Comparison of ENCODE assay signal across 8 cellular contexts in the genomic region with DNA sequence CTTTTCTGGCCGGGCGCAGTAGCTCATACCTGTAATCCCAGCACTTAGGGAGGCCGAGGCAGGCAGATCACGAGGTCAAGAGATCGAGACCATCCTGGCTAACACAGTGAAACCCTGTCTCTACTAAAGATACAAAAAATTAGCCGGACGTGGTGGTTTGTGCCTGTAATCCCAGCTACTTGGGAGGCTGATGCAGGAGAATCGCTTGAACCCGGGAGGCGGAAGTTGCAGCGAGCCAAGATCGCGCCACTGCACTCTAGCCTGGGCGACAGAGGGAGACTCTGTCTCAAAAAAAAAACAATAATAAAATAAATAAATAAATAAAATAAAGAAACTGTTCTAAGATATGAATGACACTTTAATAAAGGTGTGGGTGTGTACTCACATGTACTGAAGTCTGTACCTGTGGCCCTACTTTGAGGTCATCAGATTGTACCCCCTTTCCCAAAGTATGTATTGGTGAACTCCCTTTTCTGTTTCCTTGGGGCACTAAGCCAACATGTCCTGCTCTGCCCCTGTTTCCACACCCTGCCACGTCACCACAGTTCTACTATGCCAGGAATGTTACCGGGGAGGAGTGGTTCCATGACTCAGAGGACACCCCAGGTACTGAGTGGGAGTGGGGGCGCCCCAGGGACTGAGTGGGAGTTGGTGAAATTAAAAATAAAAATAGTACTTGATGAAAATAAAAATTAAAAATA. TPM values are rescaled to one million over a fixed set of nuclear protein-coding genes. Genes with fewer than 3 reads are reported as not detected.
DNase-seq lines count a peak whose midpoint lies in the region; FAIRE-seq and TF ChIP-seq lines count a peak whose summit lies in the region.
"Not testable (repeated sequence)": the region's sequence is repeated elsewhere in the genome, so short reads cannot be mapped to it uniquely, and the experiment has no call there.

No MANE protein-coding gene starts in this region.

- not testable (repeated sequence) for TF ChIP-seq POLR2A in endothelial cell of umbilical vein (IDR thresholded peaks at IDR 0.05; ENCODE audit: low read depth, low read length); thyroid gland (IDR thresholded peaks at IDR 0.05)

- H3K79me2 ChIP-seq in endothelial cell of umbilical vein (ENCODE audit: control insufficient read depth, insufficient read depth, low read length), result peaks cover 15% of the 10 kb centered on the region

- not testable (repeated sequence) for H3K9me3 Mint-ChIP-seq in activated CD4-positive, alpha-beta memory T cell treated with anti-CD3 and anti-CD28 coated beads for 36 hours

- H3K4me3 Mint-ChIP-seq in activated CD4-positive, alpha-beta memory T cell treated with anti-CD3 and anti-CD28 coated beads for 36 hours, result not testable (repeated sequence)

- peak overlapping the region; percentile 40 for H3K4me3 ChIP-seq in AG10803 (ENCODE audit: low read length)
- peak overlapping the region; percentile 32 for H3K4me3 ChIP-seq in HL-60 (replicated peaks; ENCODE audit: insufficient read depth, low read length)
- H3K4me3 ChIP-seq in endothelial cell of umbilical vein (replicated peaks in 1 of 3; ENCODE audit: insufficient read depth in 1 of 3, low read depth in 1 of 3, low read length in 3 of 3), result peak overlapping the region in 1 of 3 experiments; percentile 31
- not testable (repeated sequence) for H3K4me3 ChIP-seq in thyroid gland (replicated peaks in 1 of 3)

- intact Hi-C loops in activated CD4-positive, alpha-beta memory T cell treated with anti-CD3 and anti-CD28 coated beads for 36 hours (cut with micrococcal nuclease), result loop anchor here (5.0 kb wide), 5 partner anchors 38 to 262 kb away; partner anchors contain the start of genes PI4KB, POGZ, PSMB4 and RFX5
- intact Hi-C loops in endothelial cell of umbilical vein (cut with micrococcal nuclease), result loop anchor here (5.0 to 10.0 kb wide), 2 partner anchors 132 to 960 kb away; partner anchors contain the start of genes ANP32E and PI4KB
- intact Hi-C loops in thyroid gland (cut with DNase I), result loop anchor here (5.0 kb wide), 1 partner anchor 57 kb away; the partner anchor contains the start of gene PSMD4

- H2AFZ ChIP-seq in endothelial cell of umbilical vein (ENCODE audit: low read depth, low read length), result not testable (repeated sequence)

- peak; percentile 82 for FAIRE-seq in RCC 7860 (lab: Jason Lieb, UNC)
- FAIRE-seq in endothelial cell of umbilical vein (lab: Jason Lieb, UNC), result not testable (repeated sequence)

- CTCF ChIA-PET in activated CD4-positive, alpha-beta memory T cell treated with anti-CD3 and anti-CD28 coated beads for 36 hours (lab: Charles Lee), result interaction anchor here (0.6 to 5.4 kb wide), 9 partner anchors 38 to 708 kb away, joined by 3 to 32 read pairs (median 4); partner anchors contain the start of genes PSMD4 and TNFAIP8L2
- CTCF ChIA-PET in endothelial cell of umbilical vein (lab: Charles Lee), result interaction anchor here (0.8 to 3.2 kb wide), 7 partner anchors 33 to 146 kb away, joined by 3 to 45 read pairs (median 5); partner anchors contain the start of gene ZNF687

- H3K9me3 ChIP-seq in endothelial cell of umbilical vein (replicated peaks; ENCODE audit: control insufficient read depth, insufficient read depth, low read length); thyroid gland: not testable (repeated sequence)

- TF ChIP-seq CTCF in AG10803 (conservative IDR thresholded peaks at IDR 0.05; ENCODE audit: low read length); HL-60 (IDR thresholded peaks at IDR 0.05; ENCODE audit: insufficient read depth, low read length); endothelial cell of umbilical vein (IDR thresholded peaks at IDR 0.05; ENCODE audit: extremely low read depth in 1 of 2, insufficient read depth in 1 of 2, low read depth in 1 of 2, low read length in 2 of 2); thyroid gland (IDR thresholded peaks at IDR 0.05): not testable (repeated sequence)

- H3K27me3 Mint-ChIP-seq in activated CD4-positive, alpha-beta memory T cell treated with anti-CD3 and anti-CD28 coated beads for 36 hours, result not testable (repeated sequence)

- H3K4me1 ChIP-seq in endothelial cell of umbilical vein (ENCODE audit: control insufficient read depth, extremely low read depth, insufficient read depth, low read length) (peaks cover 13% of the 10 kb centered on the region), thyroid gland (peaks cover 8 to 15% of the 10 kb centered on the region in 2 donors)

- H3K27ac ChIP-seq in HL-60 (replicated peaks) (peak overlapping the region; percentile 61), endothelial cell of umbilical vein (ENCODE audit: insufficient read depth, low read depth, low read length) (peak overlapping the region; percentile 51)
- not testable (repeated sequence) for H3K27ac ChIP-seq in thyroid gland

- not testable (repeated sequence) for H3K36me3 ChIP-seq in endothelial cell of umbilical vein (ENCODE audit: control insufficient read depth in 2 of 2, extremely low read depth in 1 of 2, insufficient read depth in 2 of 2, low read length in 2 of 2); thyroid gland

- not testable (repeated sequence) for H3K27ac Mint-ChIP-seq in activated CD4-positive, alpha-beta memory T cell treated with anti-CD3 and anti-CD28 coated beads for 36 hours

- WGBS in thyroid gland, 2 donors, result 79 to 85% methylated on average over 17 of the region's 17 CpGs

- BruUV-seq in endothelial cell of umbilical vein (replicated peaks; lab: Mats Ljungman, UMichigan), result not testable (repeated sequence)

- not testable (repeated sequence) for H3K9me1 ChIP-seq in endothelial cell of umbilical vein (replicated peaks; ENCODE audit: control insufficient read depth, extremely low read depth, insufficient read depth, low read length)

- POLR2A ChIA-PET in activated CD4-positive, alpha-beta memory T cell treated with anti-CD3 and anti-CD28 coated beads for 36 hours (lab: Charles Lee), result interaction anchor here (0.6 kb wide), 1 partner anchor 97 kb away, joined by 3 read pairs; no protein-coding TSS in a partner anchor
- POLR2A ChIA-PET in endothelial cell of umbilical vein (lab: Charles Lee), result interaction anchor here (0.7 kb wide), 1 partner anchor 188 kb away, joined by 5 read pairs; no protein-coding TSS in a partner anchor

- H3K9ac ChIP-seq in endothelial cell of umbilical vein (replicated peaks; ENCODE audit: extremely low read depth, insufficient read depth, low read length), result peak overlapping the region; percentile 28

- H3K4me2 ChIP-seq in endothelial cell of umbilical vein (ENCODE audit: insufficient read depth, low read length), result peak overlapping the region; percentile 21

- dilution Hi-C loops in endothelial cell of umbilical vein (cut with MboI; ENCODE audit: extremely low pct_ligation_motif_present, low sequenced_read_pairs), result not testable (repeated sequence)

- DNase-seq in AG10803 (ENCODE audit: low read depth) (peak; percentile 93), HL-60 (ENCODE audit: low read depth in 1 of 2, low spot score in 1 of 2) (peak; percentile 16 to 78), RCC 7860 (ENCODE audit: low spot score) (peak; percentile 94), endothelial cell of umbilical vein (ENCODE audit: low read depth, low spot score) (peak; percentile 50), iPS-NIHi11 (ENCODE audit: low spot score) (peak; percentile 37), nucleus accumbens (lab: John Stamatoyannopoulos, UW) (peak in 29 of 56 donors; percentile 1 to 59 (median 18)), thyroid gland (peak; percentile 55 to 76)
- DNase-seq in activated CD4-positive, alpha-beta memory T cell treated with anti-CD3 and anti-CD28 coated beads for 36 hours, result peak; percentile 33

- H3K4me1 Mint-ChIP-seq in activated CD4-positive, alpha-beta memory T cell treated with anti-CD3 and anti-CD28 coated beads for 36 hours (ENCODE audit: low read depth), result peaks cover 29% of the 10 kb centered on the region

- not testable (repeated sequence) for H3K27me3 ChIP-seq in HL-60 (ENCODE audit: insufficient read depth, poor library complexity, severe bottlenecking); endothelial cell of umbilical vein (ENCODE audit: control insufficient read depth in 2 of 2, insufficient read depth in 2 of 2, low read length in 2 of 2); thyroid gland

- peaks cover 15% of the 10 kb centered on the region for H3K36me3 Mint-ChIP-seq in activated CD4-positive, alpha-beta memory T cell treated with anti-CD3 and anti-CD28 coated beads for 36 hours

- not testable (repeated sequence) for H4K20me1 ChIP-seq in endothelial cell of umbilical vein (replicated peaks; ENCODE audit: control insufficient read depth, extremely low read depth, insufficient read depth, low read length)

RNA-seq across cellular contexts. Expression of gene PIP5K1A, which starts 3.3 kb away (rescaled TPM):
- total RNA-seq in activated CD4-positive, alpha-beta memory T cell treated with anti-CD3 and anti-CD28 coated beads for 36 hours, result 10 to 100 TPM; 78.6 to 84.3 TPM
- 72.1 and 77.0 TPM in 2 replicates for total RNA-seq in endothelial cell of umbilical vein
- polyA plus RNA-seq in endothelial cell of umbilical vein, result 79.3 and 89.2 TPM in 2 replicates
- 78.7 and 87.8 TPM in 2 replicates for polyA plus RNA-seq in endothelial cell of umbilical vein (2011; cell fraction: cytosol; rRNA removed)
- polyA plus RNA-seq in endothelial cell of umbilical vein (2011; cell fraction: nucleus; rRNA removed), result 172 and 179 TPM in 2 replicates
- polyA plus RNA-seq in endothelial cell of umbilical vein (2012), result 38.5 and 45.5 TPM in 2 replicates
- 208 and 246 TPM in 2 replicates for polyA minus RNA-seq in endothelial cell of umbilical vein
- 70.9 TPM for polyA minus RNA-seq in endothelial cell of umbilical vein (2011; cell fraction: cytosol; rRNA and poly(A)+ RNA removed)
- polyA minus RNA-seq in endothelial cell of umbilical vein (2011; cell fraction: nucleus; rRNA and poly(A)+ RNA removed), result 120 and 175 TPM in 2 replicates
- total RNA-seq in thyroid gland, result 10 to 100 TPM; 53.4 to 74.5 (median 57.8) TPM

RNA-seq across cellular contexts. Expression of gene VPS72, which starts 5.0 kb away (rescaled TPM):
- total RNA-seq in activated CD4-positive, alpha-beta memory T cell treated with anti-CD3 and anti-CD28 coated beads for 36 hours, result 10 to 100 TPM; 77.6 to 80.4 TPM
- total RNA-seq in endothelial cell of umbilical vein, result 83.1 and 85.2 TPM in 2 replicates
- 73.1 and 76.2 TPM in 2 replicates for polyA plus RNA-seq in endothelial cell of umbilical vein
- polyA plus RNA-seq in endothelial cell of umbilical vein (2011; cell fraction: cytosol; rRNA removed), result 77.7 and 86.8 TPM in 2 replicates
- 34.5 and 49.7 TPM in 2 replicates for polyA plus RNA-seq in endothelial cell of umbilical vein (2011; cell fraction: nucleus; rRNA removed)
- polyA plus RNA-seq in endothelial cell of umbilical vein (2012), result 53.1 and 53.4 TPM in 2 replicates
- polyA minus RNA-seq in endothelial cell of umbilical vein, result 29.1 and 35.4 TPM in 2 replicates
- 33.5 TPM for polyA minus RNA-seq in endothelial cell of umbilical vein (2011; cell fraction: cytosol; rRNA and poly(A)+ RNA removed)
- polyA minus RNA-seq in endothelial cell of umbilical vein (2011; cell fraction: nucleus; rRNA and poly(A)+ RNA removed), result 6.3 and 11.4 TPM in 2 replicates
- total RNA-seq in thyroid gland, result 10 to 100 TPM; 36.9 to 47.5 (median 39.9) TPM

RNA-seq across cellular contexts. Expression of gene TMOD4, which starts 19.3 kb away (rescaled TPM):
- total RNA-seq in activated CD4-positive, alpha-beta memory T cell treated with anti-CD3 and anti-CD28 coated beads for 36 hours, result 1 to 10 TPM; 1.7 to 2.7 TPM
- total RNA-seq in endothelial cell of umbilical vein (1.4 TPM in 2 replicates), thyroid gland (not detected)
- 0.22 TPM in 1 of 2 replicates, not detected in the other for polyA plus RNA-seq in endothelial cell of umbilical vein
- polyA plus RNA-seq in endothelial cell of umbilical vein (2011; cell fraction: cytosol; rRNA removed), result 0.09 and 0.31 TPM in 2 replicates
- polyA plus RNA-seq in endothelial cell of umbilical vein (2011; cell fraction: nucleus; rRNA removed), result 0.80 and 0.88 TPM in 2 replicates
- 0.50 TPM in 1 of 2 replicates, not detected in the other for polyA plus RNA-seq in endothelial cell of umbilical vein (2012)
- polyA minus RNA-seq in endothelial cell of umbilical vein, result not detected in 2 replicates
- not detected for polyA minus RNA-seq in endothelial cell of umbilical vein (2011; cell fraction: cytosol; rRNA and poly(A)+ RNA removed)
- polyA minus RNA-seq in endothelial cell of umbilical vein (2011; cell fraction: nucleus; rRNA and poly(A)+ RNA removed), result not detected in 2 replicates

RNA-seq across cellular contexts. Expression of gene SCNM1, which starts 29.1 kb away (rescaled TPM):
- 10 to 100 TPM; 67.5 to 67.8 TPM for total RNA-seq in activated CD4-positive, alpha-beta memory T cell treated with anti-CD3 and anti-CD28 coated beads for 36 hours
- total RNA-seq in endothelial cell of umbilical vein (43.1 and 49.0 TPM in 2 replicates), thyroid gland (10 to 100 TPM; 13.2 to 44.5 (median 24.5) TPM)
- polyA plus RNA-seq in endothelial cell of umbilical vein, result 14.1 and 17.3 TPM in 2 replicates
- polyA plus RNA-seq in endothelial cell of umbilical vein (2011; cell fraction: cytosol; rRNA removed), result 31.1 and 32.7 TPM in 2 replicates
- 48.2 and 52.9 TPM in 2 replicates for polyA plus RNA-seq in endothelial cell of umbilical vein (2011; cell fraction: nucleus; rRNA removed)
- polyA plus RNA-seq in endothelial cell of umbilical vein (2012), result 44.8 and 53.1 TPM in 2 replicates
- polyA minus RNA-seq in endothelial cell of umbilical vein, result 9.6 and 11.9 TPM in 2 replicates
- polyA minus RNA-seq in endothelial cell of umbilical vein (2011; cell fraction: cytosol; rRNA and poly(A)+ RNA removed), result 20.6 TPM
- polyA minus RNA-seq in endothelial cell of umbilical vein (2011; cell fraction: nucleus; rRNA and poly(A)+ RNA removed), result 8.2 and 8.6 TPM in 2 replicates

RNA-seq across cellular contexts. Expression of gene LYSMD1, which starts 29.3 kb away (rescaled TPM):
- total RNA-seq in activated CD4-positive, alpha-beta memory T cell treated with anti-CD3 and anti-CD28 coated beads for 36 hours, result 1 to 10 TPM; 1.8 to 2.6 TPM
- total RNA-seq in endothelial cell of umbilical vein (6.4 and 8.2 TPM in 2 replicates), thyroid gland (10 to 100 TPM; 13.4 to 19.7 (median 15.7) TPM)
- 1.7 and 2.1 TPM in 2 replicates for polyA plus RNA-seq in endothelial cell of umbilical vein
- 2.2 and 2.7 TPM in 2 replicates for polyA plus RNA-seq in endothelial cell of umbilical vein (2011; cell fraction: cytosol; rRNA removed)
- polyA plus RNA-seq in endothelial cell of umbilical vein (2011; cell fraction: nucleus; rRNA removed), result 14.0 and 15.7 TPM in 2 replicates
- polyA plus RNA-seq in endothelial cell of umbilical vein (2012), result 2.5 and 2.8 TPM in 2 replicates
- 3.8 and 4.7 TPM in 2 replicates for polyA minus RNA-seq in endothelial cell of umbilical vein
- 3.9 TPM for polyA minus RNA-seq in endothelial cell of umbilical vein (2011; cell fraction: cytosol; rRNA and poly(A)+ RNA removed)
- 6.2 and 6.9 TPM in 2 replicates for polyA minus RNA-seq in endothelial cell of umbilical vein (2011; cell fraction: nucleus; rRNA and poly(A)+ RNA removed)

Comparison
In these comparisons a context has a peak if more than half of its experiments do, and no peak if none do; other contexts are left out.
1. DNase-seq: peak in every context shown above with its lines; median percentile 94 in RCC 7860; 93 in AG10803; 66 in thyroid gland; 50 in endothelial cell of umbilical vein; 47 in HL-60; 37 in iPS-NIHi11; 33 in activated CD4-positive, alpha-beta memory T cell treated with anti-CD3 and anti-CD28 coated beads for 36 hours; 18 in nucleus accumbens.